6 cellular contexts compared by ENCODE assay signal in the genomic region with DNA sequence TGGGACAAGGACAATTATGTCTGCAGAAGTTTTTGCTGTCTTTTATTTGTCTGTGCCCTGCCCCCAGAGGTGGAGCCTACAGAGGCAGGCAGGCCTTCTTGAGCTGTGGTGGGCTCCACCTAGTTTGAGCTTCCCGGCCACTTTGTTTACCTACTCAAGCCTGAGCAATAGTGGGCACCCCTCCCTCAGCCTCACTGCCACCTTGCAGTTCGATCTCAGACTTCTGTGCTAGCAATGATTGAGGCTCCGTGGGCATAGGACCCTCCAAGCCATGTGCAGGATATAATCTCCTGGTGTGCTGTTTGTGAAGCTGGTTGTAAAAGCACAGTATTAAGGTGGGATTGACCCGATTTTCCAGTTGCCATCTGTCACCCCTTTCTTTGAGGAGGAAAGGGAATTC.
DNase-seq lines count a peak whose midpoint lies in the region; FAIRE-seq and TF ChIP-seq lines count a peak whose summit lies in the region.
"Not testable (repeated sequence)": the region's sequence is repeated elsewhere in the genome, so short reads cannot be mapped to it uniquely, and the experiment has no call there.

No MANE protein-coding gene starts in this region.

- 72% methylated on average over 4 of the region's 4 CpGs for WGBS in HUES64
- WGBS in endodermal cell (ENCODE audit: insufficient coverage in 1 of 2, insufficient read length in 1 of 2), 2 experiments: 63 to 64% methylated on average over 2 to 4 of the region's 4 CpGs
- 74% methylated on average over 4 of the region's 4 CpGs for WGBS in esophagus muscularis mucosa

- not testable (repeated sequence) for TF ChIP-seq CTCF in chondrocyte (IDR thresholded peaks at IDR 0.05); endodermal cell (conservative IDR thresholded peaks at IDR 0.05); esophagus muscularis mucosa (IDR thresholded peaks at IDR 0.05); kidney (IDR thresholded peaks at IDR 0.05; ENCODE audit: borderline replicate concordance, extremely low read depth, insufficient read depth)

- DNase-seq in chondrocyte (ENCODE audit: low spot score) (peak; percentile 85), esophagus muscularis mucosa (ENCODE audit: extremely low spot score) (peak; percentile 0), kidney (peak; percentile 25)
- DNase-seq in endodermal cell: not testable (repeated sequence)

- H3K9me3 Mint-ChIP-seq in chondrocyte (ENCODE audit: low read depth): peaks cover 60% of the 10 kb centered on the region
- H3K9me3 Mint-ChIP-seq in endodermal cell: peaks cover 93% of the 10 kb centered on the region

- H3K36me3 ChIP-seq in HUES64 (ENCODE audit: insufficient read depth, low read length); endodermal cell (ENCODE audit: control insufficient read depth, insufficient read depth, low read length); esophagus muscularis mucosa; iPS-20b (ENCODE audit: insufficient read depth, low read depth, low read length); kidney (ENCODE audit: control insufficient read depth in 1 of 2, insufficient read depth in 2 of 2, low read length in 2 of 2): not testable (repeated sequence)

- not testable (repeated sequence) for H3K27me3 Mint-ChIP-seq in chondrocyte (ENCODE audit: low read depth); endodermal cell (ENCODE audit: insufficient read depth)

- H3K4me1 Mint-ChIP-seq in chondrocyte (ENCODE audit: low read depth); endodermal cell: not testable (repeated sequence)

- H3K4me3 ChIP-seq in HUES64 (ENCODE audit: low read length): 0 out of 2 replicates have a peak overlapping the region, but pooled peaks have one; percentile 19
- peak overlapping the region; percentile 8 for H3K4me3 ChIP-seq in endodermal cell (ENCODE audit: low read length)
- H3K4me3 ChIP-seq in esophagus muscularis mucosa; kidney (ENCODE audit: low read length in 2 of 2): not testable (repeated sequence)
- H3K4me3 ChIP-seq in iPS-20b (ENCODE audit: low read length): 0 out of 2 replicates have a peak overlapping the region, but pooled peaks have one; percentile 4

- not testable (repeated sequence) for H3K27ac Mint-ChIP-seq in chondrocyte (ENCODE audit: unreplicated experiment); endodermal cell

- not testable (repeated sequence) for H3K4me1 ChIP-seq in HUES64 (ENCODE audit: insufficient read depth, low read length); endodermal cell (ENCODE audit: control insufficient read depth, insufficient read depth, low read length); esophagus muscularis mucosa; iPS-20b (ENCODE audit: insufficient read depth, low read length); kidney (ENCODE audit: control insufficient read depth in 1 of 2, insufficient read depth in 1 of 2, low read depth in 1 of 2, low read length in 2 of 2)

- intact Hi-C loops in esophagus muscularis mucosa (cut with DNase I); kidney (cut with DNase I): not testable (repeated sequence)

- not testable (repeated sequence) for H3K4me3 Mint-ChIP-seq in chondrocyte (ENCODE audit: unreplicated experiment); endodermal cell

- not testable (repeated sequence) for H3K27me3 ChIP-seq in HUES64 (ENCODE audit: insufficient read depth, low read length); endodermal cell (ENCODE audit: control insufficient read depth, insufficient read depth, low read length, poor library complexity, severe bottlenecking); esophagus muscularis mucosa; iPS-20b (ENCODE audit: insufficient read depth, low read length)

- not testable (repeated sequence) for H3K27ac ChIP-seq in HUES64 (ENCODE audit: low read depth, low read length); endodermal cell (ENCODE audit: low read depth, low read length); esophagus muscularis mucosa (replicated peaks in 1 of 4); iPS-20b (ENCODE audit: low read length); kidney (ENCODE audit: low read depth in 2 of 2, low read length in 2 of 2)

- H3K9ac ChIP-seq in HUES64 (ENCODE audit: low read depth, low read length); endodermal cell (ENCODE audit: extremely low read depth, low read length, poor library complexity, severe bottlenecking); iPS-20b (ENCODE audit: low read depth, low read length); kidney (ENCODE audit: low read length in 2 of 2): not testable (repeated sequence)

- not testable (repeated sequence) for TF ChIP-seq EP300 in esophagus muscularis mucosa (IDR thresholded peaks at IDR 0.05)

- not testable (repeated sequence) for TF ChIP-seq POLR2A in esophagus muscularis mucosa (IDR thresholded peaks at IDR 0.05; ENCODE audit: low read depth)

- FAIRE-seq in kidney (lab: Jason Lieb, UNC): not testable (repeated sequence)

- not testable (repeated sequence) for H3K36me3 Mint-ChIP-seq in chondrocyte (ENCODE audit: low read depth); endodermal cell (ENCODE audit: low read depth)

- H3K9me3 ChIP-seq in HUES64 (ENCODE audit: insufficient read depth, low read depth, low read length): peaks cover 77% of the 10 kb centered on the region
- H3K9me3 ChIP-seq in endodermal cell (ENCODE audit: control insufficient read depth, low read length): peaks cover 59% of the 10 kb centered on the region
- H3K9me3 ChIP-seq in esophagus muscularis mucosa: peaks cover 0 to 56% (median 33%) of the 10 kb centered on the region in 4 donors
- peaks cover 78% of the 10 kb centered on the region for H3K9me3 ChIP-seq in iPS-20b (ENCODE audit: insufficient read depth, low read depth, low read length)
- H3K9me3 ChIP-seq in kidney (ENCODE audit: control insufficient read depth in 1 of 2, low read length in 2 of 2): not testable (repeated sequence)
